ENCODE assay signal across 9 cellular contexts in the genomic region with DNA sequence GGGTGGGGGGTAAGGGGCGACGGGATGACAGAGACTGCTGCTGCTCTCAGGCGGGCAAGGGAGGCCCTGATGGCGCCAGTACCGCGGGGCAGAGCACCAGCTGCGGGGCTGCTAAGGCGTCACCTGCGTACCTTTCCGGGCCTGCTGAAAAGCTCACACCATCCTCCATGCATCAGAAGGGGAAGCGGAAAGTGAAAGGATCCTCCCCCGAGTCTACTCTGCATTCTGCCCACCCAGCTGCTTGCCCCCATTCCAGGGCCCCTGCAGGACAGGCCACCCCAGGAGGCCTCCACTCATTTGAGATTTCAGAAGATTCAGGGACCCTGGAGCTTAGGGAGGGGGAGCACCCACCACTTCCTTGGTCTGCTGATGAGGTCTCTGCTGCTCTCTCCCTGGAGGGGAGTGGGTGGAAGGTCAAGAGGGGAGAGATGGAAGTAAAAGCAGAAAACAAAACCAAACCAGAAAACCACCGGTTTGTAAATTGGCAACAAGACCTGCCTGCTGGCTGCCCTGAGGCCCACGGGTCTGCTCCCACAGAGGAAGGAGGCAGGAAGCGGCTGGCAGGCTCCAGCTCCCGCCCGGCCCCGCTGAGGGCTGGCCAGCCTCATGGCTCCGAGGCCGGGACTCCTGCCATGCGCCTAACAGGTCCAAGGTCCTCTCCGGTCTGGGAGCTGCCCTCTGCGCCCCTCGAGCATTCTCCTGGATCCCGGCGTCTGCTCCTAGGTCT. TPM values are rescaled to one million over a fixed set of nuclear protein-coding genes. Genes with fewer than 3 reads are reported as not detected.
A peak's percentile ranks its signal among the peaks of the same experiment; 100 is the strongest.
DNase-seq lines count a peak whose midpoint lies in the region; ATAC-seq and TF ChIP-seq lines count a peak whose summit lies in the region.
"Had no signal": no experiment of that assay in that cellular context is flagged by ENCODE, and none has a peak within 500 bp of the region (broad histone marks: within the 10 kb centered on the region; RNA-seq: fewer than 3 reads in every experiment).

No MANE protein-coding gene starts in this region.

- no peaks in the 10 kb centered on the region for H3K9me3 ChIP-seq in vagina

- no peak overlapping the region for H3K4me3 ChIP-seq in vagina

- no peak overlapping the region for H3K27ac ChIP-seq in vagina

- intact Hi-C loops in vagina (cut with DNase I): no loop called here

- TF ChIP-seq CTCF in vagina (IDR thresholded peaks at IDR 0.05): no peak

- H3K36me3 ChIP-seq in vagina: peaks cover 0 to 64% of the 10 kb centered on the region in 2 donors

- DNase-seq in T-helper 2 cell (peak in 3 of 5 experiments; percentile 25 to 73 (median 52)), AG08396 (ENCODE audit: low spot score) (no peak), middle frontal gyrus (ENCODE audit: extremely low spot score, low spot score) (no peak), NCI-H2029 (lab: John Stamatoyannopoulos, UW) (no peak), vagina (ENCODE audit: extremely low spot score in 2 of 2) (no peak)
- DNase-seq in effector CD4-positive, alpha-beta T cell: peak; percentile 37
- peak; percentile 13 to 28 for DNase-seq in stimulated activated CD8-positive, alpha-beta memory T cell treated with anti-CD3 and anti-CD28 coated beads, Interleukin-7, amount 100 ng/mL, for 48 hours (ENCODE audit: extremely low read depth in 1 of 2, low read depth in 1 of 2)

- peak; percentile 50 for ATAC-seq in GM21360 (IDR thresholded peaks at IDR 0.05; ENCODE audit: unreplicated experiment)

- TF ChIP-seq POLR2A in vagina (IDR thresholded peaks at IDR 0.05): no peak

- no peaks in the 10 kb centered on the region for H3K27me3 ChIP-seq in vagina

- H3K4me1 ChIP-seq in vagina: no peaks in the 10 kb centered on the region

RNA-seq across cellular contexts. Expression of a gene that starts 33.6 kb away (rescaled TPM):
- not detected for total RNA-seq in vagina
- total RNA-seq: pulmonary artery endothelial cell had no signal

RNA-seq across cellular contexts. Expression of a gene that starts 47.9 kb away (rescaled TPM):
- 37.3 TPM for total RNA-seq in vagina

Comparison
In these comparisons a context has a peak if more than half of its experiments do, and no peak if none do; other contexts are left out.
1. DNase-seq: peak in T-helper 2 cell (3 of 5), effector CD4-positive, alpha-beta T cell (single experiment) and stimulated activated CD8-positive, alpha-beta memory T cell treated with anti-CD3 and anti-CD28 coated beads, Interleukin-7, amount 100 ng/mL, for 48 hours (2 of 2); none in AG08396 (single experiment), middle frontal gyrus (single experiment), NCI-H2029 (single experiment) and vagina (0 of 2).